In the genomic region with DNA sequence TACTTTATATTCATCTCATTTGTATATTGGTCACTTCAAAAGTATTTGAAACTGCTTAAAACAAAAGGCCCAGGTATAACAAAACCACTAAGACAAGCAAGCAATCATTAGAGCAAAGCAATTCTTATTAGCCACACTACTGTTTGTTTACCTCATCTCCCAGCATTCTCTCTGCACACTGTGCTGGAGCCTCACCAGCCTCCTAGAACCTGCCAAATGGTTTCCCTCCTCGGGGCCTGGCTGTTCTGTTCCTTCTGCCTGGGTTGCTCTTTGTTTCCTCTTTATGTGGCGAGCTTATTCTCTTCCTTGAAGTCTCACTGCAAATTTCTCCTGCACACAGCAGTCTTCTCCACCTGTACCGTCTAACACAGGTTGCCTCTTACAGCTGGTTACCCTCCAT, we compare ENCODE assay signal across 1 cellular context.
TF ChIP-seq lines count a peak whose summit lies in the region.

No MANE protein-coding gene starts in this region.

TF ChIP-seq in GM12878, 131 proteins besides CTCF, POLR2A, EP300 and RAD21:
- TF ChIP-seq MYB (IDR thresholded peaks at IDR 0.05; ENCODE audit: borderline replicate concordance, low read depth, low read length) (no peak), ZNF24 (IDR thresholded peaks at IDR 0.05) (no peak), EGR1 (IDR thresholded peaks at IDR 0.05; ENCODE audit: borderline replicate concordance in 1 of 2, low read depth in 2 of 2, low read length in 2 of 2) (no peak), SRF (IDR thresholded peaks at IDR 0.05; ENCODE audit: low read depth in 2 of 2, low read length in 2 of 2) (no peak), KLF5 (IDR thresholded peaks at IDR 0.05; ENCODE audit: partially characterized antibody) (no peak), NFXL1 (IDR thresholded peaks at IDR 0.05; ENCODE audit: borderline replicate concordance) (no peak), KAT2A (conservative IDR thresholded peaks at IDR 0.05; ENCODE audit: control insufficient read depth, low read depth, low read length) (no peak), ZBED1 (IDR thresholded peaks at IDR 0.05; ENCODE audit: borderline replicate concordance) (no peak), ZNF217 (IDR thresholded peaks at IDR 0.05) (no peak), CHD4 (IDR thresholded peaks at IDR 0.05) (no peak), NFYA (IDR thresholded peaks at IDR 0.05; ENCODE audit: borderline replicate concordance, low read depth, low read length) (no peak), CREM (IDR thresholded peaks at IDR 0.05; ENCODE audit: low read depth) (no peak), POLR2AphosphoS2 (IDR thresholded peaks at IDR 0.05; ENCODE audit: low read depth, low read length) (no peak), RELA (IDR thresholded peaks at IDR 0.05; ENCODE audit: borderline replicate concordance, partially characterized antibody) (no peak), CHD2 (IDR thresholded peaks at IDR 0.05; ENCODE audit: borderline replicate concordance, low read depth, low read length) (no peak)
- TF ChIP-seq, protein P1, sequence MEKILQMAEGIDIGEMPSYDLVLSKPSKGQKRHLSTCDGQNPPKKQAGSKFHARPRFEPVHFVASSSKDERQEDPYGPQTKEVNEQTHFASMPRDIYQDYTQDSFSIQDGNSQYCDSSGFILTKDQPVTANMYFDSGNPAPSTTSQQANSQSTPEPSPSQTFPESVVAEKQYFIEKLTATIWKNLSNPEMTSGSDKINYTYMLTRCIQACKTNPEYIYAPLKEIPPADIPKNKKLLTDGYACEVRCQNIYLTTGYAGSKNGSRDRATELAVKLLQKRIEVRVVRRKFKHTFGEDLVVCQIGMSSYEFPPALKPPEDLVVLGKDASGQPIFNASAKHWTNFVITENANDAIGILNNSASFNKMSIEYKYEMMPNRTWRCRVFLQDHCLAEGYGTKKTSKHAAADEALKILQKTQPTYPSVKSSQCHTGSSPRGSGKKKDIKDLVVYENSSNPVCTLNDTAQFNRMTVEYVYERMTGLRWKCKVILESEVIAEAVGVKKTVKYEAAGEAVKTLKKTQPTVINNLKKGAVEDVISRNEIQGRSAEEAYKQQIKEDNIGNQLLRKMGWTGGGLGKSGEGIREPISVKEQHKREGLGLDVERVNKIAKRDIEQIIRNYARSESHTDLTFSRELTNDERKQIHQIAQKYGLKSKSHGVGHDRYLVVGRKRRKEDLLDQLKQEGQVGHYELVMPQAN (conservative IDR thresholded peaks at IDR 0.05), result no peak
- TF ChIP-seq, protein P2, sequence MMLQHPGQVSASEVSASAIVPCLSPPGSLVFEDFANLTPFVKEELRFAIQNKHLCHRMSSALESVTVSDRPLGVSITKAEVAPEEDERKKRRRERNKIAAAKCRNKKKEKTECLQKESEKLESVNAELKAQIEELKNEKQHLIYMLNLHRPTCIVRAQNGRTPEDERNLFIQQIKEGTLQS (IDR thresholded peaks at IDR 0.05; ENCODE audit: borderline replicate concordance, extremely low read depth, low read depth, low read length), result no peak
